In the genomic region with DNA sequence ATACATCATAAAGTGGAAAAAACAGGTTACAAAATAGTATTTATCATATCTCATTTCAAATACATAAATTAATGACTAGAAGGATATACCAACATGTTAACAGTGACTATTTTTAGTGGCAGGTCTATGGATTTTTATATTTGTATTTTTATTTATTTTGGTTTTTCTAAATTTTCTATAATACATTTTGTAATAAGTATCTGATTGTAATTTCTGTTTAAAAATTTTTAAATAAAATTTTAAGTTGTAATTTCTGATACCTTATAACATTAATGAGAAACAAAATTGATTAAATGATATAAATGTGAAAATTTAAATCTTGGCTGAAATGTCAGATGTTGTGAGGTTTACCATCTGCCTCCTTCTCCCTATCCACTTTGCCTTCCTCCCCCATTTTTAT, we compare ENCODE assay signal across 9 cellular contexts. TPM values are rescaled to one million over a fixed set of nuclear protein-coding genes. Genes with fewer than 3 reads are reported as not detected.
DNase-seq lines count a peak whose midpoint lies in the region; ATAC-seq and TF ChIP-seq lines count a peak whose summit lies in the region.
"Had no signal": no experiment of that assay in that cellular context is flagged by ENCODE, and none has a peak within 500 bp of the region (broad histone marks: within the 10 kb centered on the region; RNA-seq: fewer than 3 reads in every experiment).

No MANE protein-coding gene starts in this region.

- peaks cover 79% of the 10 kb centered on the region for H3K79me2 ChIP-seq in neural progenitor cell (ENCODE audit: low read depth)

- H3K27ac ChIP-seq in duodenal mucosa (ENCODE audit: low read depth, low read length) (no peak overlapping the region), neural progenitor cell (no peak overlapping the region)
- H3K27ac ChIP-seq: RWPE1 had no signal

- no peaks in the 10 kb centered on the region for H3K9me3 ChIP-seq in ES-I3 (ENCODE audit: control insufficient read depth, insufficient read depth, low read length)
- no peaks in the 10 kb centered on the region for H3K9me3 ChIP-seq in NT2/D1 (ENCODE audit: insufficient read depth, low read length)
- H3K9me3 ChIP-seq in duodenal mucosa (ENCODE audit: control insufficient read depth in 1 of 2, low read length in 2 of 2) = no peaks in the 10 kb centered on the region
- H3K9me3 ChIP-seq in neural progenitor cell (ENCODE audit: low read depth) = no peaks in the 10 kb centered on the region

- H3K9me3 Mint-ChIP-seq in neural progenitor cell = peaks cover 5% of the 10 kb centered on the region
- no peaks in the 10 kb centered on the region for H3K9me3 Mint-ChIP-seq in activated naive CD4-positive, alpha-beta T cell treated with anti-CD3 and anti-CD28 coated beads, Interleukin-2, amount 50 U/mL, for 72 hours

- H3K4me3 ChIP-seq in NT2/D1 (ENCODE audit: insufficient read length, low read depth) (peak overlapping the region; percentile 93), duodenal mucosa (ENCODE audit: low read depth in 1 of 2, low read length in 2 of 2) (peak overlapping the region; percentile 35 to 82), neural progenitor cell (peak overlapping the region; percentile 96)

- H3K27me3 ChIP-seq in NT2/D1 (ENCODE audit: insufficient read depth, insufficient read length) (no peaks in the 10 kb centered on the region), duodenal mucosa (ENCODE audit: control insufficient read depth in 1 of 2, insufficient read depth in 2 of 2, low read length in 2 of 2) (no peaks in the 10 kb centered on the region), neural progenitor cell (no peaks in the 10 kb centered on the region)

- H3K4me3 Mint-ChIP-seq in neural progenitor cell = peak overlapping the region; percentile 99

- peaks cover 70% of the 10 kb centered on the region for H4K20me1 ChIP-seq in neural progenitor cell (ENCODE audit: low read depth)

- peak overlapping the region; percentile 91; the same call in 1 of the 2 replicates for H3K9ac ChIP-seq in ES-I3 (ENCODE audit: low read depth, low read length)
- H3K9ac ChIP-seq in NT2/D1 (ENCODE audit: insufficient read length, low read depth) = peak overlapping the region; percentile 96
- H3K9ac ChIP-seq in duodenal mucosa (ENCODE audit: low read depth in 1 of 2, low read length in 2 of 2) = peak overlapping the region in 1 of 2 donors; percentile 93
- H3K9ac ChIP-seq in neural progenitor cell = peak overlapping the region; percentile 96

- peak overlapping the region; percentile 97 for H3K4me2 ChIP-seq in neural progenitor cell

- peaks cover 2% of the 10 kb centered on the region for H3K27me3 Mint-ChIP-seq in neural progenitor cell (ENCODE audit: insufficient read depth, low read depth)

- H3K36me3 Mint-ChIP-seq in neural progenitor cell = peaks cover 13% of the 10 kb centered on the region
- H3K36me3 Mint-ChIP-seq in activated naive CD4-positive, alpha-beta T cell treated with anti-CD3 and anti-CD28 coated beads, Interleukin-2, amount 50 U/mL, for 72 hours = peaks cover 0 to 22% of the 10 kb centered on the region in 2 donors

- no peak overlapping the region for H2AFZ ChIP-seq in neural progenitor cell (replicated peaks)

- H3K4me1 ChIP-seq in ES-I3 (ENCODE audit: insufficient read depth, low read length) (no peaks in the 10 kb centered on the region), NT2/D1 (ENCODE audit: insufficient read depth, insufficient read length) (no peaks in the 10 kb centered on the region), duodenal mucosa (ENCODE audit: control insufficient read depth in 1 of 2, insufficient read depth in 2 of 2, low read length in 2 of 2) (peaks cover 5 to 11% of the 10 kb centered on the region in 2 donors), neural progenitor cell (peaks cover 17% of the 10 kb centered on the region)

- no peak for DNase-seq in NT2/D1 (ENCODE audit: low read depth, low spot score)
- DNase-seq in neural progenitor cell (ENCODE audit: low spot score) = no peak
- DNase-seq in SIG-M5 treated with dmso at 0.1 percent for 504 hours (lab: John Stamatoyannopoulos, UW; ENCODE audit: unreplicated experiment) = no peak
- DNase-seq in activated CD8-positive, alpha-beta memory T cell treated with anti-CD3 and anti-CD28 coated beads, Interleukin-2, amount 50 U/mL, for 48 hours = no peak
- no peak for DNase-seq in activated naive CD4-positive, alpha-beta T cell treated with anti-CD3 and anti-CD28 coated beads, Interleukin-2, amount 50 U/mL, for 72 hours (ENCODE audit: low spot score in 2 of 2)

- H3F3A ChIP-seq in neural progenitor cell (ENCODE audit: low read depth) = peaks cover 31% of the 10 kb centered on the region

- H3K27ac Mint-ChIP-seq in neural progenitor cell = no peak overlapping the region
- peak overlapping the region in 1 of 2 donors; percentile 90 for H3K27ac Mint-ChIP-seq in activated naive CD4-positive, alpha-beta T cell treated with anti-CD3 and anti-CD28 coated beads, Interleukin-2, amount 50 U/mL, for 72 hours

- ATAC-seq in HG03175 (IDR thresholded peaks at IDR 0.05; ENCODE audit: unreplicated experiment) = no peak
- ATAC-seq in activated naive CD4-positive, alpha-beta T cell treated with anti-CD3 and anti-CD28 coated beads, Interleukin-2, amount 50 U/mL, for 72 hours = no peak

- peaks cover 5% of the 10 kb centered on the region for H3K4me1 Mint-ChIP-seq in neural progenitor cell

- TF ChIP-seq CTCF in neural progenitor cell (IDR thresholded peaks at IDR 0.05) = no peak

- H3K36me3 ChIP-seq in ES-I3 (ENCODE audit: insufficient read depth, low read length) (peaks cover 16% of the 10 kb centered on the region), NT2/D1 (ENCODE audit: insufficient read depth, insufficient read length, low read length) (peaks cover 60% of the 10 kb centered on the region), duodenal mucosa (ENCODE audit: control insufficient read depth in 1 of 2, insufficient read depth in 2 of 2, low read length in 2 of 2) (peaks cover 3 to 6% of the 10 kb centered on the region in 2 donors), neural progenitor cell (peaks cover 31% of the 10 kb centered on the region)

RNA-seq across cellular contexts. Expression of a gene that starts 2.5 kb away (rescaled TPM):
- 890 and 916 TPM in 2 replicates for total RNA-seq in neural progenitor cell (ENCODE audit: low replicate concordance)
- 100 to 1,000 TPM; 527 to 606 TPM for total RNA-seq in activated naive CD4-positive, alpha-beta T cell treated with anti-CD3 and anti-CD28 coated beads, Interleukin-2, amount 50 U/mL, for 72 hours

RNA-seq across cellular contexts. Expression of a gene that starts 15.6 kb away (rescaled TPM):
- 0.99 and 4.8 TPM in 2 replicates for total RNA-seq in neural progenitor cell (ENCODE audit: low replicate concordance)
- 1 to 10 TPM; 5.8 to 7.8 TPM for total RNA-seq in activated naive CD4-positive, alpha-beta T cell treated with anti-CD3 and anti-CD28 coated beads, Interleukin-2, amount 50 U/mL, for 72 hours

RNA-seq across cellular contexts. Expression of a gene that starts 32.0 kb away (rescaled TPM):
- 50.8 and 85.8 TPM in 2 replicates for total RNA-seq in neural progenitor cell (ENCODE audit: low replicate concordance)
- total RNA-seq in activated naive CD4-positive, alpha-beta T cell treated with anti-CD3 and anti-CD28 coated beads, Interleukin-2, amount 50 U/mL, for 72 hours = 10 to 100 TPM in 1 of 2 donors, 1 to 10 TPM in 1; 5.1 to 32.5 TPM
